Comparison of ENCODE assay signal across 19 cellular contexts in the genomic region with DNA sequence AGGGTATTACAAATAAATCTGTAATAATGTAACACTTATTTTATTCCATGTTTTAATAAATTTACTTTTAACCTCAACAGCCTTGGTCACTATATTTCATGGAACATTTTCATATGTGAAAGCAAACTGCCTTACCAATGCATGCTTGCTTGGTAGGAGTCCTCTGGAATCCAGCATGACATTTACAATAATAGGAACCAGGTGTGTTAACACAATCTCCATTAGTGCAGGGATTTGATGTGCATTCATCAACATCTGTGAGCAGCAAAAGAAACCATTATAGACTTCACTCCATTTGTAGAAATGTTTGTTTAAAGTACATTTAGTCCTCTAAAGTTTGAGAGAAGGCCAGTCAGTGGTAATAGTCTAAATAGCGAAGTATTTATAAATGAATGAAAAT.
"Had no signal": no experiment of that assay in that cellular context is flagged by ENCODE, and none has a peak within 500 bp of the region (broad histone marks: within the 10 kb centered on the region; RNA-seq: fewer than 3 reads in every experiment).

No MANE protein-coding gene starts in this region.

- H3K4me3 ChIP-seq: SK-N-MC, upper lobe of left lung had no signal

- H3K4me1 ChIP-seq: upper lobe of left lung had no signal

- H3K4me3 Mint-ChIP-seq: activated CD4-positive, alpha-beta memory T cell treated with anti-CD3 and anti-CD28 coated beads, Interleukin-2, amount 10 ng/mL, durations not matched to agents 7 days and 5 days; activated CD4-positive, alpha-beta T cell treated with anti-CD3 and anti-CD28 coated beads, Interleukin-2, amount 10 ng/mL, durations not matched to agents 24 days and 14 days; activated naive CD4-positive, alpha-beta T cell treated with anti-CD3 and anti-CD28 coated beads for 36 hours; activated naive CD8-positive, alpha-beta T cell treated with anti-CD3 and anti-CD28 coated beads, Interleukin-2, amount 10 ng/mL, durations not matched to agents 7 days and 5 days; activated T-cell treated with anti-CD3 and anti-CD28 coated beads, Interleukin-2, amount 50 U/mL, for 72 hours; central memory CD8-positive, alpha-beta T cell; immature natural killer cell had no signal

- ATAC-seq: activated CD4-positive, CD25-positive, alpha-beta regulatory T cell treated with anti-CD3 and anti-CD28 coated beads, Interleukin-2, amount 50 U/mL, for 24 hours; activated T-cell treated with anti-CD3 and anti-CD28 coated beads, Interleukin-2, amount 50 U/mL, for 72 hours; left ventricle myocardium superior; stimulated activated naive CD8-positive, alpha-beta T cell treated with anti-CD3 and anti-CD28 coated beads, Interleukin-15, Interleukin-2, amounts not matched to agents 100 U/mL and 50 U/mL, for 24 hours had no signal

- H3K27ac Mint-ChIP-seq: activated CD4-positive, alpha-beta memory T cell treated with anti-CD3 and anti-CD28 coated beads, Interleukin-2, amount 10 ng/mL, durations not matched to agents 7 days and 5 days; activated CD4-positive, alpha-beta T cell treated with anti-CD3 and anti-CD28 coated beads, Interleukin-2, amount 10 ng/mL, durations not matched to agents 24 days and 14 days; activated naive CD4-positive, alpha-beta T cell treated with anti-CD3 and anti-CD28 coated beads for 36 hours; activated naive CD8-positive, alpha-beta T cell treated with anti-CD3 and anti-CD28 coated beads, Interleukin-2, amount 10 ng/mL, durations not matched to agents 7 days and 5 days; activated T-cell treated with anti-CD3 and anti-CD28 coated beads, Interleukin-2, amount 50 U/mL, for 72 hours; immature natural killer cell; progenitor cell of endocrine pancreas had no signal

- H3K9me3 ChIP-seq: upper lobe of left lung had no signal

- H3K36me3 ChIP-seq: upper lobe of left lung had no signal

- H3K4me1 Mint-ChIP-seq: activated CD4-positive, alpha-beta memory T cell treated with anti-CD3 and anti-CD28 coated beads, Interleukin-2, amount 10 ng/mL, durations not matched to agents 7 days and 5 days; activated CD4-positive, alpha-beta T cell treated with anti-CD3 and anti-CD28 coated beads, Interleukin-2, amount 10 ng/mL, durations not matched to agents 24 days and 14 days; activated naive CD8-positive, alpha-beta T cell treated with anti-CD3 and anti-CD28 coated beads, Interleukin-2, amount 10 ng/mL, durations not matched to agents 7 days and 5 days; central memory CD8-positive, alpha-beta T cell; immature natural killer cell had no signal

- H3K36me3 Mint-ChIP-seq: activated naive CD8-positive, alpha-beta T cell treated with anti-CD3 and anti-CD28 coated beads, Interleukin-2, amount 10 ng/mL, durations not matched to agents 7 days and 5 days; immature natural killer cell had no signal

- H3K27me3 Mint-ChIP-seq: activated CD4-positive, alpha-beta memory T cell treated with anti-CD3 and anti-CD28 coated beads, Interleukin-2, amount 10 ng/mL, durations not matched to agents 7 days and 5 days; activated CD4-positive, alpha-beta T cell treated with anti-CD3 and anti-CD28 coated beads, Interleukin-2, amount 10 ng/mL, durations not matched to agents 24 days and 14 days; activated naive CD8-positive, alpha-beta T cell treated with anti-CD3 and anti-CD28 coated beads, Interleukin-2, amount 10 ng/mL, durations not matched to agents 7 days and 5 days; central memory CD8-positive, alpha-beta T cell; progenitor cell of endocrine pancreas had no signal

- H3K9me3 Mint-ChIP-seq: activated CD4-positive, alpha-beta memory T cell treated with anti-CD3 and anti-CD28 coated beads, Interleukin-2, amount 10 ng/mL, durations not matched to agents 7 days and 5 days; activated CD4-positive, alpha-beta T cell treated with anti-CD3 and anti-CD28 coated beads, Interleukin-2, amount 10 ng/mL, durations not matched to agents 24 days and 14 days; activated naive CD4-positive, alpha-beta T cell treated with anti-CD3 and anti-CD28 coated beads for 36 hours; activated naive CD8-positive, alpha-beta T cell treated with anti-CD3 and anti-CD28 coated beads, Interleukin-2, amount 10 ng/mL, durations not matched to agents 7 days and 5 days; activated T-cell treated with anti-CD3 and anti-CD28 coated beads, Interleukin-2, amount 50 U/mL, for 72 hours had no signal

- DNase-seq: activated CD4-positive, alpha-beta memory T cell treated with anti-CD3 and anti-CD28 coated beads, Interleukin-2, amount 10 ng/mL, durations not matched to agents 7 days and 5 days; activated CD4-positive, alpha-beta T cell treated with anti-CD3 and anti-CD28 coated beads, Interleukin-2, amount 10 ng/mL, durations not matched to agents 24 days and 14 days; activated effector memory CD4-positive, alpha-beta T cell treated with Interleukin-2 at 50 U/mL for 16 hours; activated naive CD4-positive, alpha-beta T cell treated with anti-CD3 and anti-CD28 coated beads for 36 hours; activated naive CD8-positive, alpha-beta T cell treated with anti-CD3 and anti-CD28 coated beads, Interleukin-2, amount 10 ng/mL, durations not matched to agents 7 days and 5 days; activated T-cell treated with anti-CD3 and anti-CD28 coated beads, Interleukin-2, amount 50 U/mL, for 72 hours; effector memory CD4-positive, alpha-beta T cell; immature natural killer cell; left ventricle myocardium superior; nucleus accumbens; stimulated activated CD4-positive, alpha-beta T cell treated with anti-CD3 and anti-CD28 coated beads, Interleukin-12 subunit alpha, Interleukin-12 subunit beta, amount 100 ng/mL, for 4 hours; stimulated activated CD4-positive, alpha-beta T cell treated with anti-CD3 and anti-CD28 coated beads, Interleukin-4, amount 100 ng/mL, for 4 hours; stimulated activated naive CD8-positive, alpha-beta T cell treated with anti-CD3 and anti-CD28 coated beads, Interleukin-15, Interleukin-2, amounts not matched to agents 100 U/mL and 50 U/mL, for 24 hours; upper lobe of left lung had no signal

- H3K27ac ChIP-seq: SK-N-MC, upper lobe of left lung, VCaP had no signal

- H3K27me3 ChIP-seq: upper lobe of left lung had no signal
